In the genomic region with DNA sequence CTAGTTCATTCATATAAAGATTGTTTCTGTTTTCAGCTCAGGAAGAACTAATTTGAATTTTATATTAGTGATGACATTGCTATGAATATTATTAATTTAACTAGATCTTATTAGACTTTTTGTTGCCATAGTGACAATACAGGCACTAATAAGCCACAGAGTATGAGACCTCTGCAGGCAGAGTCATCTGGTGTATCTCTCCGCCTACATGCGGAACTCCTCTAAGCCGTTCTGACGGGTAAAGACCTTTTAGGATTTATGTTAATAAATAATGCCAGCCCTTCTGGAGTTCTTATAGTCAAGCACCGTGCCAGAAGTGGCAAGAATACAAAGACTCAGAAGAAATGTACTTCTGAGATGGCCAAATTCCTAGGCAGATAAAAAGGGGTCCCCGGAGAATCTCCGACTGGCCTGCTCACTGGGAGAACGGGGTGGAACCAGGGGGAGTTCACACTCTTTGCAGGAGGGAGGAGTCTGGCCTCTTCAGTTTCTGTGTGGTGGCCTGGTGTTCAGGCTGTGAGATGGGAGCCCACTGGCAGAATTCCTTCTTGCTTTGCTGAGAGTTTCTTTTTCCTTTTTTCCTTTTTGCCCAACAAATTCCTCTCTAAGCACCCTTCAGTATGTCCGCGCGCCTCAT, we compare ENCODE assay signal across 1 cellular context.
TF ChIP-seq lines count a peak whose summit lies in the region.

No MANE protein-coding gene starts in this region.

TF ChIP-seq in GM23338, 12 proteins besides CTCF, POLR2A, EP300 and RAD21 (continued from another document):
- TF ChIP-seq ZNF462 (CRISPR knock-in tag; IDR thresholded peaks at IDR 0.05): no peak
- no peak for TF ChIP-seq ETS1 (IDR thresholded peaks at IDR 0.05)
- TF ChIP-seq CREB1 (CRISPR knock-in tag; IDR thresholded peaks at IDR 0.05; ENCODE audit: low read depth): no peak
- no peak for TF ChIP-seq POLR2AphosphoS5 (IDR thresholded peaks at IDR 0.05; ENCODE audit: low read depth)
- TF ChIP-seq EZH2phosphoT487 (IDR thresholded peaks at IDR 0.05; ENCODE audit: unreplicated experiment): no peak
- TF ChIP-seq NANOG (IDR thresholded peaks at IDR 0.05; ENCODE audit: borderline replicate concordance): no peak
